8 cellular contexts compared by ENCODE assay signal in the genomic region with DNA sequence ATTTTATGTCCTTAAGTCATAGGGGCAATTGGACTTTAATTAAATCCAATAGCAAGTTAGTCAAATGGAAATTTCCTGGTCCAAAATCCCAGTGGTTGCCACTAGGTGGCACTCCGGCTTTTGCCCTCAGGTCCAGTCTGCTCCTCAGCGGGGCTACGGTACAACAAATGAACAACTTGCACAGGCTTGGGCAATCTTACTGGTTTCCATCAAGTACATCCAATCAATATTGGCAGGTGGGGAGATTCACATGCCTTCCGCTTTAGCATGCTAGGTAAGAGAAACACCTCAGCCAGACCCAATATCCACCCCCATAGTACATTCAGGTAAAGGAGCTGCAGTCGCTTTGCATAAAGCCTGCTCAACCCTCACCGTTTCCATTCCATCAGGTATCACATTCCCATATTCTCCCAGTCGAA. TPM values are rescaled to one million over a fixed set of nuclear protein-coding genes. Genes with fewer than 3 reads are reported as not detected.
A peak's percentile ranks its signal among the peaks of the same experiment; 100 is the strongest.
DNase-seq lines count a peak whose midpoint lies in the region; ATAC-seq, FAIRE-seq and TF ChIP-seq lines count a peak whose summit lies in the region.

No MANE protein-coding gene starts in this region.

- intact Hi-C loops in testis (cut with DNase I; ENCODE audit: low total_unique reads), result no loop called here

- H3K36me3 ChIP-seq in neutrophil, result no peaks in the 10 kb centered on the region
- H3K36me3 ChIP-seq in testis (ENCODE audit: low read depth, missing control alignments), result no peaks in the 10 kb centered on the region

- WGBS in testis, 2 donors, result 51 to 62% methylated on average over 7 of the region's 7 CpGs

- H3K4me3 Mint-ChIP-seq in activated T-cell treated with anti-CD3 and anti-CD28 coated beads, Interleukin-2, amount 50 U/mL, for 72 hours, result no peak overlapping the region

- H3K4me1 ChIP-seq in neutrophil (ENCODE audit: control insufficient read depth in 1 of 2, insufficient read depth in 1 of 2, low read depth in 1 of 2, low read length in 1 of 2), result peaks cover 46 to 48% of the 10 kb centered on the region in 2 experiments
- H3K4me1 ChIP-seq in testis, result peaks cover 10% of the 10 kb centered on the region

- TF ChIP-seq CTCF in neutrophil (IDR thresholded peaks at IDR 0.05) (peak; percentile 91), testis (IDR thresholded peaks at IDR 0.05) (peak; percentile 67 to 81 (median 68))

- peaks cover 5 to 8% of the 10 kb centered on the region in 2 donors for H3K36me3 Mint-ChIP-seq in activated T-cell treated with anti-CD3 and anti-CD28 coated beads, Interleukin-2, amount 50 U/mL, for 72 hours (ENCODE audit: insufficient read depth in 2 of 2)

- H3K27ac ChIP-seq in neutrophil, result peak overlapping the region; percentile 8
- H3K27ac ChIP-seq in testis, result no peak overlapping the region

- H3K9me3 Mint-ChIP-seq in activated T-cell treated with anti-CD3 and anti-CD28 coated beads, Interleukin-2, amount 50 U/mL, for 72 hours, result no peaks in the 10 kb centered on the region

- ATAC-seq in activated T-cell treated with anti-CD3 and anti-CD28 coated beads, Interleukin-2, amount 50 U/mL, for 72 hours (replicated peaks in 1 of 2), result peak; percentile 55 to 68

- no peak for TF ChIP-seq POLR2A in testis (IDR thresholded peaks at IDR 0.05)

- no peaks in the 10 kb centered on the region for H3K27me3 Mint-ChIP-seq in activated T-cell treated with anti-CD3 and anti-CD28 coated beads, Interleukin-2, amount 50 U/mL, for 72 hours (ENCODE audit: low read depth)

- H3K4me3 ChIP-seq in neutrophil (ENCODE audit: low read depth in 1 of 2, low read length in 1 of 2) (no peak overlapping the region), testis (no peak overlapping the region)

- H3K27me3 ChIP-seq in neutrophil, result no peaks in the 10 kb centered on the region
- H3K27me3 ChIP-seq in testis, result no peaks in the 10 kb centered on the region

- peak; percentile 68 for FAIRE-seq in RCC 7860 (lab: Jason Lieb, UNC)

- DNase-seq in DMS 273 treated with DMSO at 0.1 percent for 48 hours (lab: John Stamatoyannopoulos, UW), result peak; percentile 58
- peak; percentile 87 for DNase-seq in HuH-7.5 (ENCODE audit: low spot score)
- peak; percentile 52 for DNase-seq in RCC 7860 (ENCODE audit: low spot score)
- DNase-seq in activated T-cell treated with anti-CD3 and anti-CD28 coated beads, Interleukin-2, amount 50 U/mL, for 72 hours, result peak; percentile 72 to 76
- DNase-seq in fibroblast of peridontal ligament (ENCODE audit: extremely low read depth), result peak; percentile 84
- DNase-seq in testis, result peak; percentile 87
- DNase-seq in GM19238 (ENCODE audit: insufficient read length, low spot score), result no peak

- H3K27ac Mint-ChIP-seq in activated T-cell treated with anti-CD3 and anti-CD28 coated beads, Interleukin-2, amount 50 U/mL, for 72 hours, result no peak overlapping the region

- H3K4me1 Mint-ChIP-seq in activated T-cell treated with anti-CD3 and anti-CD28 coated beads, Interleukin-2, amount 50 U/mL, for 72 hours (ENCODE audit: low read depth), result peaks cover 30% of the 10 kb centered on the region

- H3K9me3 ChIP-seq in neutrophil (no peaks in the 10 kb centered on the region), testis (no peaks in the 10 kb centered on the region)

RNA-seq across cellular contexts. Expression of a gene that starts 6.3 kb away (rescaled TPM):
- 10 to 100 TPM; 44.2 to 61.1 TPM for total RNA-seq in activated T-cell treated with anti-CD3 and anti-CD28 coated beads, Interleukin-2, amount 50 U/mL, for 72 hours
- 10 to 100 TPM; 12.5 to 12.9 TPM for total RNA-seq in testis
- 7.7 TPM for polyA plus RNA-seq in testis (ENCODE audit: insufficient read depth, low read depth, low replicate concordance)

RNA-seq across cellular contexts. Expression of a gene that starts 14.4 kb away (rescaled TPM):
- total RNA-seq in activated T-cell treated with anti-CD3 and anti-CD28 coated beads, Interleukin-2, amount 50 U/mL, for 72 hours, result 100 to 1,000 TPM; 118 to 128 TPM
- total RNA-seq in testis, result 10 to 100 TPM; 65.7 to 83.4 TPM
- polyA plus RNA-seq in testis (ENCODE audit: insufficient read depth, low read depth, low replicate concordance), result 78.3 TPM

RNA-seq across cellular contexts. Expression of a gene that starts 14.4 kb away (rescaled TPM):
- 10 to 100 TPM; 26.3 to 29.4 TPM for total RNA-seq in activated T-cell treated with anti-CD3 and anti-CD28 coated beads, Interleukin-2, amount 50 U/mL, for 72 hours
- total RNA-seq in testis, result 10 to 100 TPM; 25.5 to 29.4 TPM
- 19.2 TPM for polyA plus RNA-seq in testis (ENCODE audit: insufficient read depth, low read depth, low replicate concordance)

RNA-seq across cellular contexts. Expression of a gene that starts 33.5 kb away (rescaled TPM):
- total RNA-seq in activated T-cell treated with anti-CD3 and anti-CD28 coated beads, Interleukin-2, amount 50 U/mL, for 72 hours, result 100 to 1,000 TPM; 115 to 124 TPM
- total RNA-seq in testis, result 100 to 1,000 TPM; 355 TPM
- polyA plus RNA-seq in testis (ENCODE audit: insufficient read depth, low read depth, low replicate concordance), result 254 TPM

RNA-seq across cellular contexts. Expression of a gene that starts 39.8 kb away (rescaled TPM):
- total RNA-seq in activated T-cell treated with anti-CD3 and anti-CD28 coated beads, Interleukin-2, amount 50 U/mL, for 72 hours, result 10 to 100 TPM; 41.3 to 50.8 TPM
- total RNA-seq in testis, result 10 to 100 TPM; 39.2 to 40.5 TPM
- polyA plus RNA-seq in testis (ENCODE audit: insufficient read depth, low read depth, low replicate concordance), result 25.3 TPM
